Comparison of ENCODE assay signal across 25 cellular contexts in genomic region chr13:38564751-38565150, GRCh38.
A peak's percentile ranks its signal among the peaks of the same experiment; 100 is the strongest.
DNase-seq lines count a peak whose midpoint lies in the region; ATAC-seq and TF ChIP-seq lines count a peak whose summit lies in the region.
"Had no signal": no experiment of that assay in that cellular context is flagged by ENCODE, and none has a peak within 500 bp of the region (broad histone marks: within the 10 kb centered on the region; RNA-seq: fewer than 3 reads in every experiment).

No MANE protein-coding gene starts in this region.

- no peak for TF ChIP-seq CTCF in osteocyte (IDR thresholded peaks at IDR 0.05)
- TF ChIP-seq CTCF in hepatocyte (IDR thresholded peaks at IDR 0.05; ENCODE audit: poor library complexity): no peak

- no peaks in the 10 kb centered on the region for H3K4me1 Mint-ChIP-seq in osteocyte (ENCODE audit: unreplicated experiment)
- H3K4me1 Mint-ChIP-seq: activated CD4-positive, alpha-beta memory T cell treated with anti-CD3 and anti-CD28 coated beads, Interleukin-2, amount 10 ng/mL, durations not matched to agents 7 days and 5 days; activated naive CD8-positive, alpha-beta T cell treated with anti-CD3 and anti-CD28 coated beads for 36 hours; IgD-negative memory B cell; immature natural killer cell; T-cell had no signal

- peaks cover 1% of the 10 kb centered on the region for H3K9me3 Mint-ChIP-seq in osteocyte (ENCODE audit: unreplicated experiment)
- H3K9me3 Mint-ChIP-seq: activated CD4-positive, alpha-beta memory T cell treated with anti-CD3 and anti-CD28 coated beads, Interleukin-2, amount 10 ng/mL, durations not matched to agents 7 days and 5 days; activated naive CD8-positive, alpha-beta T cell treated with anti-CD3 and anti-CD28 coated beads for 36 hours; HFFc6 had no signal

- DNase-seq in NCI-H1092 treated with DMSO at 0.1 percent for 48 hours (lab: John Stamatoyannopoulos, UW): peak; percentile 36
- no peak for DNase-seq in NCI-H1092 (lab: John Stamatoyannopoulos, UW)
- DNase-seq in NCI-H526 treated with DMSO at 0.1 percent for 48 hours (lab: John Stamatoyannopoulos, UW): peak; percentile 22
- DNase-seq in globus pallidus (ENCODE audit: low spot score): peak; percentile 56
- DNase-seq in renal cortical epithelial cell (ENCODE audit: low read depth): peak; percentile 83
- no peak for DNase-seq in osteocyte (ENCODE audit: extremely low spot score, unreplicated experiment)
- no peak for DNase-seq in hepatocyte (ENCODE audit: low spot score)
- DNase-seq: activated CD4-positive, alpha-beta memory T cell treated with anti-CD3 and anti-CD28 coated beads, Interleukin-2, amount 10 ng/mL, durations not matched to agents 7 days and 5 days; activated CD4-positive, CD25-positive, alpha-beta regulatory T cell treated with anti-CD3 and anti-CD28 coated beads, Interleukin-2, amount 50 U/mL, for 72 hours; activated naive CD8-positive, alpha-beta T cell treated with anti-CD3 and anti-CD28 coated beads for 36 hours; CD4-positive, alpha-beta memory T cell; foreskin fibroblast; HFFc6; immature natural killer cell; left ventricle myocardium superior; NCI-H187 treated with DMSO at 0.1 percent for 48 hours; NCI-H446; posterior cingulate gyrus; stimulated activated CD8-positive, alpha-beta memory T cell treated with anti-CD3 and anti-CD28 coated beads, Interleukin-4, amount 100 ng/mL, for 48 hours; T-cell; trophoblast cell had no signal

- no peak for ATAC-seq in GM18502 (IDR thresholded peaks at IDR 0.05; ENCODE audit: poor library complexity, unreplicated experiment)
- ATAC-seq: left ventricle myocardium superior, Panc1, T-cell had no signal

- H4K20me1 ChIP-seq in hepatocyte (ENCODE audit: insufficient read depth, poor library complexity, severe bottlenecking): no peaks in the 10 kb centered on the region

- no peaks in the 10 kb centered on the region for H3K79me2 ChIP-seq in hepatocyte

- no peak overlapping the region for H3K27ac Mint-ChIP-seq in osteocyte (ENCODE audit: unreplicated experiment)
- H3K27ac Mint-ChIP-seq: activated CD4-positive, alpha-beta memory T cell treated with anti-CD3 and anti-CD28 coated beads, Interleukin-2, amount 10 ng/mL, durations not matched to agents 7 days and 5 days; activated naive CD8-positive, alpha-beta T cell treated with anti-CD3 and anti-CD28 coated beads for 36 hours; HFFc6; IgD-negative memory B cell; immature natural killer cell; T-cell had no signal

- H3K4me2 ChIP-seq in hepatocyte: no peak overlapping the region

- H3K36me3 Mint-ChIP-seq in osteocyte (ENCODE audit: unreplicated experiment): no peaks in the 10 kb centered on the region
- H3K36me3 Mint-ChIP-seq: activated naive CD8-positive, alpha-beta T cell treated with anti-CD3 and anti-CD28 coated beads for 36 hours; CD4-positive, alpha-beta memory T cell; IgD-negative memory B cell; immature natural killer cell; T-cell had no signal

- H3K9me2 ChIP-seq in hepatocyte (replicated peaks; ENCODE audit: insufficient read depth): no peaks in the 10 kb centered on the region

- H3K4me3 Mint-ChIP-seq in osteocyte (ENCODE audit: unreplicated experiment): no peak overlapping the region
- H3K4me3 Mint-ChIP-seq: activated CD4-positive, alpha-beta memory T cell treated with anti-CD3 and anti-CD28 coated beads, Interleukin-2, amount 10 ng/mL, durations not matched to agents 7 days and 5 days; activated naive CD8-positive, alpha-beta T cell treated with anti-CD3 and anti-CD28 coated beads for 36 hours; CD4-positive, alpha-beta memory T cell; HFFc6; IgD-negative memory B cell; immature natural killer cell; T-cell had no signal

- H3K4me1 ChIP-seq in hepatocyte (ENCODE audit: insufficient read depth): peaks cover 6% of the 10 kb centered on the region

- peaks cover 6% of the 10 kb centered on the region for H3K27me3 Mint-ChIP-seq in osteocyte (ENCODE audit: unreplicated experiment)
- H3K27me3 Mint-ChIP-seq: activated CD4-positive, alpha-beta memory T cell treated with anti-CD3 and anti-CD28 coated beads, Interleukin-2, amount 10 ng/mL, durations not matched to agents 7 days and 5 days; IgD-negative memory B cell had no signal

- H3K9me3 ChIP-seq in hepatocyte (ENCODE audit: low read depth): no peaks in the 10 kb centered on the region

- H2AFZ ChIP-seq in hepatocyte: no peak overlapping the region

- no peak overlapping the region for H3K27ac ChIP-seq in hepatocyte
- H3K27ac ChIP-seq: 22Rv1 had no signal

- H3K4me3 ChIP-seq in hepatocyte: no peak overlapping the region

- H3K27me3 ChIP-seq in hepatocyte: no peaks in the 10 kb centered on the region

- no peaks in the 10 kb centered on the region for H3K36me3 ChIP-seq in hepatocyte (replicated peaks; ENCODE audit: insufficient read depth, low read depth)

Comparison
In these comparisons a context has a peak if more than half of its experiments do, and no peak if none do; other contexts are left out.
1. DNase-seq: peak in NCI-H1092 treated with DMSO at 0.1 percent for 48 hours (single experiment), NCI-H526 treated with DMSO at 0.1 percent for 48 hours (single experiment), globus pallidus (single experiment) and renal cortical epithelial cell (single experiment); none in NCI-H1092 (single experiment), osteocyte (single experiment) and hepatocyte (single experiment).